In genomic region chr12:18165422-18165871, GRCh38 we compare ENCODE assay signal across 8 cellular contexts.
DNase-seq lines count a peak whose midpoint lies in the region; ATAC-seq and TF ChIP-seq lines count a peak whose summit lies in the region.

No MANE protein-coding gene starts in this region.

- H3K4me3 Mint-ChIP-seq in nephron = peak overlapping the region in 1 of 3 experiments; percentile 11

- H3K4me2 ChIP-seq in Loucy (ENCODE audit: low read depth, low read length, poor library complexity, severe bottlenecking) = no peak overlapping the region

- DNase-seq in NCI-H2227 treated with DMSO at 0.1 percent for 48 hours (lab: John Stamatoyannopoulos, UW) (peak; percentile 15), NCI-H2227 (lab: John Stamatoyannopoulos, UW; ENCODE audit: unreplicated experiment) (no peak), amniotic epithelial cell (ENCODE audit: low read depth) (peak; percentile 37), upper lobe of right lung (no peak)
- DNase-seq in stimulated activated CD8-positive, alpha-beta memory T cell treated with anti-CD3 and anti-CD28 coated beads, Interleukin-4, amount 100 ng/mL, for 48 hours = no peak

- no peaks in the 10 kb centered on the region for H3K79me2 ChIP-seq in Loucy (ENCODE audit: insufficient read depth, low read length)

- H3K4me3 ChIP-seq in Loucy (ENCODE audit: low read length, poor library complexity, severe bottlenecking) (peak overlapping the region; percentile 13), upper lobe of right lung (no peak overlapping the region)

- no peaks in the 10 kb centered on the region for H3K27me3 Mint-ChIP-seq in nephron (ENCODE audit: low read depth)

- peaks cover 9% of the 10 kb centered on the region for H3K4me1 Mint-ChIP-seq in nephron

- no peak overlapping the region for H3K27ac ChIP-seq in upper lobe of right lung

- no peaks in the 10 kb centered on the region for H3K36me3 Mint-ChIP-seq in nephron (ENCODE audit: low read depth)

- no peaks in the 10 kb centered on the region for H4K20me1 ChIP-seq in Loucy (ENCODE audit: insufficient read depth, low read length, poor library complexity, severe bottlenecking)

- H3K9me3 ChIP-seq in Loucy (ENCODE audit: insufficient read depth, low read depth, low read length) (no peaks in the 10 kb centered on the region), upper lobe of right lung (no peaks in the 10 kb centered on the region)

- ATAC-seq in GM21737 (IDR thresholded peaks at IDR 0.05; ENCODE audit: unreplicated experiment) (peak; percentile 98), upper lobe of right lung (no peak)

- TF ChIP-seq CTCF in Loucy (conservative IDR thresholded peaks at IDR 0.05; ENCODE audit: low read length) = no peak
- TF ChIP-seq CTCF in nephron (IDR thresholded peaks at IDR 0.05; ENCODE audit: unreplicated experiment in 3 of 3) = no peak
- TF ChIP-seq CTCF in upper lobe of right lung (IDR thresholded peaks at IDR 0.05) = no peak

- peak overlapping the region; percentile 11; the same call in 1 of the 2 replicates for H2AFZ ChIP-seq in Loucy (ENCODE audit: low read length)

- H3K9me2 ChIP-seq in Loucy (replicated peaks; ENCODE audit: low read depth, low read length) = no peaks in the 10 kb centered on the region

- H3K27me3 ChIP-seq in Loucy (ENCODE audit: insufficient read depth, low read length, poor library complexity, severe bottlenecking) = no peaks in the 10 kb centered on the region
- no peaks in the 10 kb centered on the region for H3K27me3 ChIP-seq in upper lobe of right lung

- H3K27ac Mint-ChIP-seq in nephron = peak overlapping the region; percentile 70 to 78 (median 77)

- intact Hi-C loops in upper lobe of right lung (cut with DNase I) = no loop called here

- H3K9ac ChIP-seq in Loucy (ENCODE audit: low read depth, low read length, poor library complexity, severe bottlenecking) = no peak overlapping the region

- H3K4me1 ChIP-seq in Loucy (ENCODE audit: insufficient read depth, low read length, poor library complexity, severe bottlenecking) = no peaks in the 10 kb centered on the region
- peaks cover 4% of the 10 kb centered on the region for H3K4me1 ChIP-seq in upper lobe of right lung

- H3K36me3 ChIP-seq in Loucy (ENCODE audit: insufficient read depth, low read length) (no peaks in the 10 kb centered on the region), upper lobe of right lung (no peaks in the 10 kb centered on the region)

- no peaks in the 10 kb centered on the region for H3F3A ChIP-seq in Loucy (ENCODE audit: low read depth)

- H3K9me3 Mint-ChIP-seq in nephron = peaks cover 6% of the 10 kb centered on the region

Comparison
In these comparisons a context has a peak if more than half of its experiments do, and no peak if none do; other contexts are left out.
1. DNase-seq: peak in NCI-H2227 treated with DMSO at 0.1 percent for 48 hours (single experiment) and amniotic epithelial cell (single experiment); none in NCI-H2227 (single experiment), stimulated activated CD8-positive, alpha-beta memory T cell treated with anti-CD3 and anti-CD28 coated beads, Interleukin-4, amount 100 ng/mL, for 48 hours (single experiment) and upper lobe of right lung (single experiment).